8 cellular contexts compared by ENCODE assay signal in genomic region chr9:113620377-113621161, GRCh38.
DNase-seq lines count a peak whose midpoint lies in the region; ATAC-seq and TF ChIP-seq lines count a peak whose summit lies in the region.

No MANE protein-coding gene starts in this region.

- peaks cover 76% of the 10 kb centered on the region for H3K4me1 Mint-ChIP-seq in stimulated activated naive CD8-positive, alpha-beta T cell treated with anti-CD3 and anti-CD28 coated beads, Interleukin-15, amount 100 ng/mL, for 72 hours

- H3K4me3 ChIP-seq in cardiac fibroblast (replicated peaks in 1 of 2; ENCODE audit: low read depth in 2 of 2, low read length in 2 of 2), result no peak overlapping the region

- no peaks in the 10 kb centered on the region for H3K27me3 ChIP-seq in layer of hippocampus (ENCODE audit: control insufficient read depth, insufficient read depth, low read length)

- H3K9me3 Mint-ChIP-seq in stimulated activated naive CD8-positive, alpha-beta T cell treated with anti-CD3 and anti-CD28 coated beads, Interleukin-15, amount 100 ng/mL, for 72 hours, result no peaks in the 10 kb centered on the region

- ATAC-seq in stimulated activated naive CD8-positive, alpha-beta T cell treated with anti-CD3 and anti-CD28 coated beads, Interleukin-15, amount 100 ng/mL, for 72 hours, result peak; percentile 60
- ATAC-seq in GM21367 (IDR thresholded peaks at IDR 0.05; ENCODE audit: unreplicated experiment), result no peak
- no peak for ATAC-seq in GM21515 (IDR thresholded peaks at IDR 0.05; ENCODE audit: unreplicated experiment)

- in situ Hi-C loops in G401 (cut with HindIII; ENCODE audit: low sequenced_read_pairs), result no loop called here

- peaks cover 15% of the 10 kb centered on the region for H3K27me3 Mint-ChIP-seq in stimulated activated naive CD8-positive, alpha-beta T cell treated with anti-CD3 and anti-CD28 coated beads, Interleukin-15, amount 100 ng/mL, for 72 hours

- H3K27ac ChIP-seq in layer of hippocampus (ENCODE audit: low read depth, low read length), result peak overlapping the region; percentile 78

- H3K27ac Mint-ChIP-seq in stimulated activated naive CD8-positive, alpha-beta T cell treated with anti-CD3 and anti-CD28 coated beads, Interleukin-15, amount 100 ng/mL, for 72 hours, result peak overlapping the region in 1 of 2 donors; percentile 36

- DNase-seq in G401 (ENCODE audit: low spot score) (peak; percentile 29), NCI-H1694 treated with DMSO at 0.1 percent for 48 hours (lab: John Stamatoyannopoulos, UW) (peak; percentile 9), cardiac fibroblast (ENCODE audit: low read depth in 2 of 2) (peak; percentile 89 to 95), putamen (ENCODE audit: low spot score) (no peak)
- DNase-seq in stimulated activated naive CD8-positive, alpha-beta T cell treated with anti-CD3 and anti-CD28 coated beads, Interleukin-15, amount 100 ng/mL, for 72 hours, result peak; percentile 38 to 78

- no peak for TF ChIP-seq CTCF in cardiac fibroblast (IDR thresholded peaks at IDR 0.05; ENCODE audit: low read depth, low read length)

- peak overlapping the region; percentile 54 to 57 for H3K4me3 Mint-ChIP-seq in stimulated activated naive CD8-positive, alpha-beta T cell treated with anti-CD3 and anti-CD28 coated beads, Interleukin-15, amount 100 ng/mL, for 72 hours
